ENCODE assay signal across 15 cellular contexts in the genomic region with DNA sequence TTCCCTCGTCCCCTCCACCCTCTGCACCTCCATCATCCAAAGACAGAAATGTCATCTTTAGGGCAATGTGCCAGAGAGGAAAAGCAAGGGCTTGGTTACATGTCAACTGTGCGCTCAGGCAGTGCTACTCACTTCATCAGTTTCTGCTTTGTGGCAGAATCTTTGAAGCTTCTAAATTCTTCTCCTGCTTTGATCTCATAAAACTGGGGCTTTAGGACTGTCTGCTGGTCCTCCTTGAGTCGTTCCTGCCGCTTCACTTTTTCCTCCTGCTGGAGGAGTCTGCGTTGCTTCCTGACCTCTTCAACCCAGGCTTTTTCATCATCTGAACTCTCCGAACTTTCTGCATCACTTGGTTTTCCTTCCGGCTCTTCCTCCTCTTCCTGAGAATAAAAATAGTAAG.
"Had no signal": no experiment of that assay in that cellular context is flagged by ENCODE, and none has a peak within 500 bp of the region (broad histone marks: within the 10 kb centered on the region; RNA-seq: fewer than 3 reads in every experiment).

No MANE protein-coding gene starts in this region.

- H3K27me3 Mint-ChIP-seq: activated CD4-positive, alpha-beta memory T cell treated with anti-CD3 and anti-CD28 coated beads for 36 hours; naive B cell; type B pancreatic cell had no signal

- H3K27ac Mint-ChIP-seq: activated CD4-positive, alpha-beta memory T cell treated with anti-CD3 and anti-CD28 coated beads for 36 hours; activated T-helper 2 cell treated with anti-CD3 and anti-CD28 coated beads, Interferon-gamma antibody, Interleukin-2, Interleukin-4, amounts not matched to agents 10 μg/mL and 5 μg/mL and 100 μg/mL, durations not matched to agents 14 hours and 24 hours and 36 hours; type B pancreatic cell had no signal

- H3K4me3 Mint-ChIP-seq: activated CD4-positive, alpha-beta memory T cell treated with anti-CD3 and anti-CD28 coated beads for 36 hours; type B pancreatic cell had no signal

- H3K9me3 Mint-ChIP-seq: activated CD4-positive, alpha-beta memory T cell treated with anti-CD3 and anti-CD28 coated beads for 36 hours; activated T-helper 2 cell treated with anti-CD3 and anti-CD28 coated beads, Interferon-gamma antibody, Interleukin-2, Interleukin-4, amounts not matched to agents 10 μg/mL and 5 μg/mL and 100 μg/mL, durations not matched to agents 14 hours and 24 hours and 36 hours; naive B cell; type B pancreatic cell had no signal

- DNase-seq: activated CD4-positive, alpha-beta memory T cell treated with anti-CD3 and anti-CD28 coated beads for 36 hours; activated CD4-positive, alpha-beta T cell treated with anti-CD3 and anti-CD28 coated beads for 4 hours; activated naive CD4-positive, alpha-beta T cell treated with Interleukin-2 at 50 U/mL for 16 hours; activated T-cell treated with anti-CD3 and anti-CD28 coated beads, Interleukin-2, amount 50 U/mL, for 1 hour; effector CD8-positive, alpha-beta T cell; left colon; naive B cell; pancreas; stimulated activated CD4-positive, alpha-beta T cell treated with anti-CD3 and anti-CD28 coated beads, Interleukin-4, amount 100 ng/mL, for 1 hour; SW 1271; testis; WERI-Rb-1 had no signal

- ATAC-seq: left colon, pancreas, sciatic nerve had no signal
